1 cellular context compared by ENCODE assay signal in the genomic region with DNA sequence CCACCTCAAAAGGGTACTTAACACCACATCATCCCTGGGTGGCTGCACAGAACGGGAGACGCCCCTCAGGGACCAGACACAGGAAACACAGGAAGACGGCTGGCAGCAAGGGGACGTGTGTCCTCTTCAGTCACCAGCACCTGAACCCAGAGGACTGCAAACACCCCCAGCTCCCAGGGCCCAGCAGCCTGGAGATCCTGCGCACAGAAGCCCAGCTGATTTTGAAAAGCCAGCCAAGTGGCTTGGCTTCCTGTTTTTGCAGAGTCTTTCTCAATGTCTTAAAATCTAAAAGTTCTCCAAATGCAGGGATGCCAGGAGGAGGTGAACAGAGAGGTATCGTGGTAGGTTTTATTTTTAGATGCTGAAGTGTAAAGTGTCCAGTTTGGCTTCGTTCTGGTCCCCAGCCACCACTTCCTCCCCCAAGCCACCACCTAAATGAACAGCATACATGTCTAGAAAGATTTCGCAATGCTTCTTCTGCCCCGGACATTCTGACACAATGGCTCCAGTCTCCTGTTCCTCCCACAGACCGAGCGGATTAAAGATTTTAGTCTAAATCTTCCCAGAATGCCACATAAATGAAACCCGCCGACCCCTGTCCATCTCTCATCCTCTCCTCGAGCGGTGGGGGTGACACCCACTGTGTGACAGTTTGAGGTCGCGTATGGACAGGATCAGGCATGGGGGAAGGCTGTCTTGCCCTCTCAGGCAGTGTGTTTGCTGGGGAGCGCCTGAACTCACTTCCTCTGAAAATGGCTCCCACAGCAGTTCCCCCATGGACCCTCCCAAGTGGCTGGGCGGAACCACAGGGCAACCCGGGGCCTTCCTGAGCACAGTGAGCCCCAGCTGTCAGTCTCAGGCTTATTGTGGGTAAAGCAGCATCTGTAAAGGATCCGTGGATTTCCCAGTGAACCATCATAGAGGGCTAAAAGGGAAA.
TF ChIP-seq lines count a peak whose summit lies in the region.

No MANE protein-coding gene starts in this region.

TF ChIP-seq in HepG2, 621 proteins besides CTCF, POLR2A, EP300 and RAD21 (continued from another document and continues in another):
- TF ChIP-seq, protein P1, sequence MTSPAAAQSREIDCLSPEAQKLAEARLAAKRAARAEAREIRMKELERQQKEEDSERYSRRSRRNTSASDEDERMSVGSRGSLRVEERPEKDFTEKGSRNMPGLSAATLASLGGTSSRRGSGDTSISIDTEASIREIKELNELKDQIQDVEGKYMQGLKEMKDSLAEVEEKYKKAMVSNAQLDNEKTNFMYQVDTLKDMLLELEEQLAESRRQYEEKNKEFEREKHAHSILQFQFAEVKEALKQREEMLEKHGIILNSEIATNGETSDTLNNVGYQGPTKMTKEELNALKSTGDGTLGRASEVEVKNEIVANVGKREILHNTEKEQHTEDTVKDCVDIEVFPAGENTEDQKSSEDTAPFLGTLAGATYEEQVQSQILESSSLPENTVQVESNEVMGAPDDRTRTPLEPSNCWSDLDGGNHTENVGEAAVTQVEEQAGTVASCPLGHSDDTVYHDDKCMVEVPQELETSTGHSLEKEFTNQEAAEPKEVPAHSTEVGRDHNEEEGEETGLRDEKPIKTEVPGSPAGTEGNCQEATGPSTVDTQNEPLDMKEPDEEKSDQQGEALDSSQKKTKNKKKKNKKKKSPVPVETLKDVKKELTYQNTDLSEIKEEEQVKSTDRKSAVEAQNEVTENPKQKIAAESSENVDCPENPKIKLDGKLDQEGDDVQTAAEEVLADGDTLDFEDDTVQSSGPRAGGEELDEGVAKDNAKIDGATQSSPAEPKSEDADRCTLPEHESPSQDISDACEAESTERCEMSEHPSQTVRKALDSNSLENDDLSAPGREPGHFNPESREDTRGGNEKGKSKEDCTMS (CRISPR knock-in tag; conservative IDR thresholded peaks at IDR 0.05): no peak
- TF ChIP-seq PPARG (CRISPR knock-in tag; conservative IDR thresholded peaks at IDR 0.05) (0 out of 2 replicates have a peak, but pooled peaks have one; percentile 16), ZNF501 (CRISPR knock-in tag; IDR thresholded peaks at IDR 0.05) (0 out of 2 replicates have a peak, but pooled peaks have one; percentile 35), NR2F6 (IDR thresholded peaks at IDR 0.05) (no peak), NR2F6 (CRISPR knock-in tag; IDR thresholded peaks at IDR 0.05) (peak; percentile 37; the same call in 1 of the 2 replicates), RXRB (CRISPR knock-in tag; IDR thresholded peaks at IDR 0.05; ENCODE audit: borderline replicate concordance) (0 out of 2 replicates have a peak, but pooled peaks have one; percentile 19), ZNF839 (CRISPR knock-in tag; IDR thresholded peaks at IDR 0.05; ENCODE audit: borderline replicate concordance) (no peak), ZNF367 (CRISPR knock-in tag; IDR thresholded peaks at IDR 0.05; ENCODE audit: borderline replicate concordance) (no peak), ZNF614 (CRISPR knock-in tag; IDR thresholded peaks at IDR 0.05; ENCODE audit: borderline replicate concordance) (0 out of 2 replicates have a peak, but pooled peaks have one; percentile 26), GATAD2A (CRISPR knock-in tag; IDR thresholded peaks at IDR 0.05) (peak; percentile 44; the same call in 1 of the 2 replicates), RARA (CRISPR knock-in tag; IDR thresholded peaks at IDR 0.05) (peak; percentile 31; the same call in 1 of the 2 replicates), ETV5 (CRISPR knock-in tag; IDR thresholded peaks at IDR 0.05; ENCODE audit: borderline replicate concordance) (peak; percentile 41; the same call in 1 of the 2 replicates), CEBPG (CRISPR knock-in tag; IDR thresholded peaks at IDR 0.05) (peak; percentile 95), ELF3 (CRISPR knock-in tag; IDR thresholded peaks at IDR 0.05) (0 out of 2 replicates have a peak, but pooled peaks have one; percentile 15)
- TF ChIP-seq, protein P2, sequence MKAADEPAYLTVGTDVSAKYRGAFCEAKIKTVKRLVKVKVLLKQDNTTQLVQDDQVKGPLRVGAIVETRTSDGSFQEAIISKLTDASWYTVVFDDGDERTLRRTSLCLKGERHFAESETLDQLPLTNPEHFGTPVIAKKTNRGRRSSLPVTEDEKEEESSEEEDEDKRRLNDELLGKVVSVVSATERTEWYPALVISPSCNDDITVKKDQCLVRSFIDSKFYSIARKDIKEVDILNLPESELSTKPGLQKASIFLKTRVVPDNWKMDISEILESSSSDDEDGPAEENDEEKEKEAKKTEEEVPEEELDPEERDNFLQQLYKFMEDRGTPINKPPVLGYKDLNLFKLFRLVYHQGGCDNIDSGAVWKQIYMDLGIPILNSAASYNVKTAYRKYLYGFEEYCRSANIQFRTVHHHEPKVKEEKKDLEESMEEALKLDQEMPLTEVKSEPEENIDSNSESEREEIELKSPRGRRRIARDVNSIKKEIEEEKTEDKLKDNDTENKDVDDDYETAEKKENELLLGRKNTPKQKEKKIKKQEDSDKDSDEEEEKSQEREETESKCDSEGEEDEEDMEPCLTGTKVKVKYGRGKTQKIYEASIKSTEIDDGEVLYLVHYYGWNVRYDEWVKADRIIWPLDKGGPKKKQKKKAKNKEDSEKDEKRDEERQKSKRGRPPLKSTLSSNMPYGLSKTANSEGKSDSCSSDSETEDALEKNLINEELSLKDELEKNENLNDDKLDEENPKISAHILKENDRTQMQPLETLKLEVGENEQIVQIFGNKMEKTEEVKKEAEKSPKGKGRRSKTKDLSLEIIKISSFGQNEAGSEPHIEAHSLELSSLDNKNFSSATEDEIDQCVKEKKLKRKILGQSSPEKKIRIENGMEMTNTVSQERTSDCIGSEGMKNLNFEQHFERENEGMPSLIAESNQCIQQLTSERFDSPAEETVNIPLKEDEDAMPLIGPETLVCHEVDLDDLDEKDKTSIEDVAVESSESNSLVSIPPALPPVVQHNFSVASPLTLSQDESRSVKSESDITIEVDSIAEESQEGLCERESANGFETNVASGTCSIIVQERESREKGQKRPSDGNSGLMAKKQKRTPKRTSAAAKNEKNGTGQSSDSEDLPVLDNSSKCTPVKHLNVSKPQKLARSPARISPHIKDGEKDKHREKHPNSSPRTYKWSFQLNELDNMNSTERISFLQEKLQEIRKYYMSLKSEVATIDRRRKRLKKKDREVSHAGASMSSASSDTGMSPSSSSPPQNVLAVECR (CRISPR knock-in tag; IDR thresholded peaks at IDR 0.05; ENCODE audit: borderline replicate concordance): peak; percentile 25; the same call in 1 of the 2 replicates
- TF ChIP-seq, protein P3, sequence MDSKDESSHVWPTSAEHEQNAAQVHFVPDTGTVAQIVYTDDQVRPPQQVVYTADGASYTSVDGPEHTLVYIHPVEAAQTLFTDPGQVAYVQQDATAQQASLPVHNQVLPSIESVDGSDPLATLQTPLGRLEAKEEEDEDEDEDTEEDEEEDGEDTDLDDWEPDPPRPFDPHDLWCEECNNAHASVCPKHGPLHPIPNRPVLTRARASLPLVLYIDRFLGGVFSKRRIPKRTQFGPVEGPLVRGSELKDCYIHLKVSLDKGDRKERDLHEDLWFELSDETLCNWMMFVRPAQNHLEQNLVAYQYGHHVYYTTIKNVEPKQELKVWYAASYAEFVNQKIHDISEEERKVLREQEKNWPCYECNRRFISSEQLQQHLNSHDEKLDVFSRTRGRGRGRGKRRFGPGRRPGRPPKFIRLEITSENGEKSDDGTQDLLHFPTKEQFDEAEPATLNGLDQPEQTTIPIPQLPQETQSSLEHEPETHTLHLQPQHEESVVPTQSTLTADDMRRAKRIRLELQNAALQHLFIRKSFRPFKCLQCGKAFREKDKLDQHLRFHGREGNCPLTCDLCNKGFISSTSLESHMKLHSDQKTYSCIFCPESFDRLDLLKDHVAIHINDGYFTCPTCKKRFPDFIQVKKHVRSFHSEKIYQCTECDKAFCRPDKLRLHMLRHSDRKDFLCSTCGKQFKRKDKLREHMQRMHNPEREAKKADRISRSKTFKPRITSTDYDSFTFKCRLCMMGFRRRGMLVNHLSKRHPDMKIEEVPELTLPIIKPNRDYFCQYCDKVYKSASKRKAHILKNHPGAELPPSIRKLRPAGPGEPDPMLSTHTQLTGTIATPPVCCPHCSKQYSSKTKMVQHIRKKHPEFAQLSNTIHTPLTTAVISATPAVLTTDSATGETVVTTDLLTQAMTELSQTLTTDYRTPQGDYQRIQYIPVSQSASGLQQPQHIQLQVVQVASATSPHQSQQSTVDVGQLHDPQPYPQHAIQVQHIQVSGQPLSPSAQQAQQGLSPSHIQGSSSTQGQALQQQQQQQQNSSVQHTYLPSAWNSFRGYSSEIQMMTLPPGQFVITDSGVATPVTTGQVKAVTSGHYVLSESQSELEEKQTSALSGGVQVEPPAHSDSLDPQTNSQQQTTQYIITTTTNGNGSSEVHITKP (CRISPR knock-in tag; IDR thresholded peaks at IDR 0.05; ENCODE audit: low read depth): 0 out of 2 replicates have a peak, but pooled peaks have one; percentile 30
- TF ChIP-seq, protein P4, sequence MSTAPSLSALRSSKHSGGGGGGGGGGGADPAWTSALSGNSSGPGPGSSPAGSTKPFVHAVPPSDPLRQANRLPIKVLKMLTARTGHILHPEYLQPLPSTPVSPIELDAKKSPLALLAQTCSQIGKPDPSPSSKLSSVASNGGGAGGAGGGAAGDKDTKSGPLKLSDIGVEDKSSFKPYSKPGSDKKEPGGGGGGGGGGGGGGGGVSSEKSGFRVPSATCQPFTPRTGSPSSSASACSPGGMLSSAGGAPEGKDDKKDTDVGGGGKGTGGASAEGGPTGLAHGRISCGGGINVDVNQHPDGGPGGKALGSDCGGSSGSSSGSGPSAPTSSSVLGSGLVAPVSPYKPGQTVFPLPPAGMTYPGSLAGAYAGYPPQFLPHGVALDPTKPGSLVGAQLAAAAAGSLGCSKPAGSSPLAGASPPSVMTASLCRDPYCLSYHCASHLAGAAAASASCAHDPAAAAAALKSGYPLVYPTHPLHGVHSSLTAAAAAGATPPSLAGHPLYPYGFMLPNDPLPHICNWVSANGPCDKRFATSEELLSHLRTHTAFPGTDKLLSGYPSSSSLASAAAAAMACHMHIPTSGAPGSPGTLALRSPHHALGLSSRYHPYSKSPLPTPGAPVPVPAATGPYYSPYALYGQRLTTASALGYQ (CRISPR knock-in tag; IDR thresholded peaks at IDR 0.05): no peak
- TF ChIP-seq, protein P5, sequence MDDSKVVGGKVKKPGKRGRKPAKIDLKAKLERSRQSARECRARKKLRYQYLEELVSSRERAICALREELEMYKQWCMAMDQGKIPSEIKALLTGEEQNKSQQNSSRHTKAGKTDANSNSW (CRISPR knock-in tag; IDR thresholded peaks at IDR 0.05; ENCODE audit: borderline replicate concordance): no peak
- TF ChIP-seq, protein P6, sequence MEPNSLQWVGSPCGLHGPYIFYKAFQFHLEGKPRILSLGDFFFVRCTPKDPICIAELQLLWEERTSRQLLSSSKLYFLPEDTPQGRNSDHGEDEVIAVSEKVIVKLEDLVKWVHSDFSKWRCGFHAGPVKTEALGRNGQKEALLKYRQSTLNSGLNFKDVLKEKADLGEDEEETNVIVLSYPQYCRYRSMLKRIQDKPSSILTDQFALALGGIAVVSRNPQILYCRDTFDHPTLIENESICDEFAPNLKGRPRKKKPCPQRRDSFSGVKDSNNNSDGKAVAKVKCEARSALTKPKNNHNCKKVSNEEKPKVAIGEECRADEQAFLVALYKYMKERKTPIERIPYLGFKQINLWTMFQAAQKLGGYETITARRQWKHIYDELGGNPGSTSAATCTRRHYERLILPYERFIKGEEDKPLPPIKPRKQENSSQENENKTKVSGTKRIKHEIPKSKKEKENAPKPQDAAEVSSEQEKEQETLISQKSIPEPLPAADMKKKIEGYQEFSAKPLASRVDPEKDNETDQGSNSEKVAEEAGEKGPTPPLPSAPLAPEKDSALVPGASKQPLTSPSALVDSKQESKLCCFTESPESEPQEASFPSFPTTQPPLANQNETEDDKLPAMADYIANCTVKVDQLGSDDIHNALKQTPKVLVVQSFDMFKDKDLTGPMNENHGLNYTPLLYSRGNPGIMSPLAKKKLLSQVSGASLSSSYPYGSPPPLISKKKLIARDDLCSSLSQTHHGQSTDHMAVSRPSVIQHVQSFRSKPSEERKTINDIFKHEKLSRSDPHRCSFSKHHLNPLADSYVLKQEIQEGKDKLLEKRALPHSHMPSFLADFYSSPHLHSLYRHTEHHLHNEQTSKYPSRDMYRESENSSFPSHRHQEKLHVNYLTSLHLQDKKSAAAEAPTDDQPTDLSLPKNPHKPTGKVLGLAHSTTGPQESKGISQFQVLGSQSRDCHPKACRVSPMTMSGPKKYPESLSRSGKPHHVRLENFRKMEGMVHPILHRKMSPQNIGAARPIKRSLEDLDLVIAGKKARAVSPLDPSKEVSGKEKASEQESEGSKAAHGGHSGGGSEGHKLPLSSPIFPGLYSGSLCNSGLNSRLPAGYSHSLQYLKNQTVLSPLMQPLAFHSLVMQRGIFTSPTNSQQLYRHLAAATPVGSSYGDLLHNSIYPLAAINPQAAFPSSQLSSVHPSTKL (CRISPR knock-in tag; IDR thresholded peaks at IDR 0.05): peak; percentile 34
- TF ChIP-seq, protein P7, sequence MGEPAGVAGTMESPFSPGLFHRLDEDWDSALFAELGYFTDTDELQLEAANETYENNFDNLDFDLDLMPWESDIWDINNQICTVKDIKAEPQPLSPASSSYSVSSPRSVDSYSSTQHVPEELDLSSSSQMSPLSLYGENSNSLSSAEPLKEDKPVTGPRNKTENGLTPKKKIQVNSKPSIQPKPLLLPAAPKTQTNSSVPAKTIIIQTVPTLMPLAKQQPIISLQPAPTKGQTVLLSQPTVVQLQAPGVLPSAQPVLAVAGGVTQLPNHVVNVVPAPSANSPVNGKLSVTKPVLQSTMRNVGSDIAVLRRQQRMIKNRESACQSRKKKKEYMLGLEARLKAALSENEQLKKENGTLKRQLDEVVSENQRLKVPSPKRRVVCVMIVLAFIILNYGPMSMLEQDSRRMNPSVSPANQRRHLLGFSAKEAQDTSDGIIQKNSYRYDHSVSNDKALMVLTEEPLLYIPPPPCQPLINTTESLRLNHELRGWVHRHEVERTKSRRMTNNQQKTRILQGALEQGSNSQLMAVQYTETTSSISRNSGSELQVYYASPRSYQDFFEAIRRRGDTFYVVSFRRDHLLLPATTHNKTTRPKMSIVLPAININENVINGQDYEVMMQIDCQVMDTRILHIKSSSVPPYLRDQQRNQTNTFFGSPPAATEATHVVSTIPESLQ (CRISPR knock-in tag; conservative IDR thresholded peaks at IDR 0.05): no peak
